Comparison of ENCODE assay signal across 18 cellular contexts in the genomic region with DNA sequence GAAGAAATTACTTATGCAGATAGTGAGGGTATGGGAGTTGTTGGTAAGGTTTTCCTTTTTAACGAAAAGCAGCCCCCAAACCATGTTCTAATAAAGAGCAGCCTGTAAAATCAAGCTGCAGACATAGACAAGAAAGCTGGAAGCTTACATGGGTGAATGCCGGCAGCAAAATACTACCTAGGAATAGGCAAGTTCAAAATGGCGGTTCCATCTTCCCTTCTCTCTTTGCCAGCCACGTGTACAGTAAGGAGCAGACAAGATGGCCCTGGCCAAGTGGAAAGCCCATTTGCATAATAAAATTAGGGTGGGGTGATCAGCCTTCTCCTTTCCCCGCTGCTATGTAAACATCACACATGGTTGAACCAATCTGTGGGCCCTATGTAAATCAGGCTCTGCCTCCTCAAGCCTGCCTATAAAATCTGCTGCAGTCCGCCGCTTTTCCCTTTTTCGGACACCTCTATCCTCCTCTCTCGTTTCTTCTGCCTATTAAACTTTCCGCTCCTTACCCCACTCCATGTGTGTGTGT.
DNase-seq lines count a peak whose midpoint lies in the region; ATAC-seq and TF ChIP-seq lines count a peak whose summit lies in the region.
"Had no signal": no experiment of that assay in that cellular context is flagged by ENCODE, and none has a peak within 500 bp of the region (broad histone marks: within the 10 kb centered on the region; RNA-seq: fewer than 3 reads in every experiment).

No MANE protein-coding gene starts in this region.

- no peak for TF ChIP-seq CTCF in BE2C (IDR thresholded peaks at IDR 0.05; ENCODE audit: low read depth, low read length)
- TF ChIP-seq CTCF in PC-9 (conservative IDR thresholded peaks at IDR 0.05): no peak

- intact Hi-C loops in PC-9 (cut with micrococcal nuclease; ENCODE audit: unreplicated experiment): no loop called here

- CTCF ChIA-PET in PC-9 (lab: Charles Lee): no interaction called here

- DNase-seq in BE2C (peak; percentile 32), NAMALWA (ENCODE audit: low spot score) (peak; percentile 15), PC-9 (no peak), SK-N-DZ (ENCODE audit: low spot score) (peak; percentile 5), erythroblast (lab: John Stamatoyannopoulos, UW) (no peak), cerebellum (ENCODE audit: low spot score) (no peak), hippocampal formation (lab: John Stamatoyannopoulos, UW) (no peak)
- DNase-seq: Caco-2; CD4-positive, CD25-positive, alpha-beta regulatory T cell; CD8-positive, alpha-beta T cell; DMS153; DND-41; GM23248; H7; HCEC 1CT had no signal

- no peak overlapping the region for H2AFZ ChIP-seq in PC-9
- H2AFZ ChIP-seq: GM23248 had no signal

- TF ChIP-seq POLR2A in erythroblast (IDR thresholded peaks at IDR 0.05; ENCODE audit: low read length): no peak

- no peaks in the 10 kb centered on the region for H3K9me2 ChIP-seq in PC-9 (ENCODE audit: insufficient read depth)

- H3K9me3 ChIP-seq in BE2C (no peaks in the 10 kb centered on the region), PC-9 (ENCODE audit: insufficient read depth, low read depth) (peaks cover 7% of the 10 kb centered on the region; the same call in 1 of the 2 replicates)
- H3K9me3 ChIP-seq: Caco-2 had no signal

- H3F3A ChIP-seq in PC-9 (ENCODE audit: insufficient read depth, low read depth): no peaks in the 10 kb centered on the region

- ATAC-seq in GM19324 (IDR thresholded peaks at IDR 0.05; ENCODE audit: low FRiP score, unreplicated experiment): no peak
- ATAC-seq: CD8-positive, alpha-beta T cell had no signal

- no peaks in the 10 kb centered on the region for H3K79me2 ChIP-seq in PC-9 (ENCODE audit: low read depth)

- no TSS peak for BruUV-seq in PC-9 (replicated peaks; lab: Mats Ljungman, UMichigan)

- H3K36me3 ChIP-seq in BE2C (no peaks in the 10 kb centered on the region), PC-9 (ENCODE audit: low read depth) (no peaks in the 10 kb centered on the region)
- H3K36me3 ChIP-seq: BLaER1 had no signal

- H3K4me1 ChIP-seq in BE2C: no peaks in the 10 kb centered on the region
- H3K4me1 ChIP-seq in PC-9 (replicated peaks; ENCODE audit: insufficient read depth): peaks cover 20% of the 10 kb centered on the region
- H3K4me1 ChIP-seq: BLaER1, Caco-2 had no signal

- POLR2A ChIA-PET in PC-9 (lab: Charles Lee; ENCODE audit: unreplicated experiment): no interaction called here

- no peak overlapping the region for H3K27ac ChIP-seq in PC-9
- H3K27ac ChIP-seq: BLaER1, C4-2B, GM23248 had no signal

- H3K27me3 ChIP-seq in BE2C (no peaks in the 10 kb centered on the region), PC-9 (ENCODE audit: insufficient read depth, low read depth) (no peaks in the 10 kb centered on the region)
- H3K27me3 ChIP-seq: BLaER1 had no signal

- H3K4me2 ChIP-seq in PC-9: peak overlapping the region; percentile 27
- H3K4me2 ChIP-seq: BLaER1 had no signal

- H3K4me3 ChIP-seq in BE2C (ENCODE audit: low read depth, low read length) (no peak overlapping the region), PC-9 (no peak overlapping the region)
- H3K4me3 ChIP-seq: BLaER1, GM23248 had no signal

- no peaks in the 10 kb centered on the region for H4K20me1 ChIP-seq in PC-9 (ENCODE audit: insufficient read depth)
- H4K20me1 ChIP-seq: BLaER1 had no signal

Comparison
In these comparisons a context has a peak if more than half of its experiments do, and no peak if none do; other contexts are left out.
1. DNase-seq: peak in BE2C (single experiment), NAMALWA (single experiment) and SK-N-DZ (single experiment); none in PC-9 (0 of 2), erythroblast (0 of 2), cerebellum (single experiment) and hippocampal formation (0 of 2).